17 cellular contexts compared by ENCODE assay signal in the genomic region with DNA sequence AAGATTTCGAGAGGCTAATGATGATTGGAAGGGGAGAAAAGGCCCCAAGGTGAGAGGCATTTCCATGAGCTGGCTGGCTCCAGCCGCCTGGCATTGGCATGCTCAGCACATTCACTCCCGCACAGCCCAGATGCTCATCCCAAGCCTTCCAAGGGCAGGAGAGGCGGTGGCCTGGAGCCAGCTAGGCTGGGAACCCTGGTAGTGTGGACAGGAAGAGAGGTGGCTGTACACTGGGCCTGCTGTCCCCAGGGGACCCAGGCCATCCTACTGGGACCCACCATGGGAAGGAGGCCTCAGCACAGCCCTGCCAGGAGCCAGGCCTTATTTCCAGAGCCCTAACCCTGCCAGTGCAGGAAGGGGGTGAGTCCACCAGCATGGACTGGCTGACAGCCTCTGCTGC.
A peak's percentile ranks its signal among the peaks of the same experiment; 100 is the strongest.
DNase-seq lines count a peak whose midpoint lies in the region; ATAC-seq, FAIRE-seq and TF ChIP-seq lines count a peak whose summit lies in the region.
"Had no signal": no experiment of that assay in that cellular context is flagged by ENCODE, and none has a peak within 500 bp of the region (broad histone marks: within the 10 kb centered on the region; RNA-seq: fewer than 3 reads in every experiment).

No MANE protein-coding gene starts in this region.

- intact Hi-C loops in left ventricle myocardium inferior (cut with micrococcal nuclease) (no loop called here), aorta (cut with DNase I) (no loop called here), HepG2 (cut with micrococcal nuclease; ENCODE audit: unreplicated experiment) (no loop called here)

- TF ChIP-seq POLR2A in HepG2 (IDR thresholded peaks at IDR 0.05; ENCODE audit: insufficient read depth in 1 of 2, low read depth in 2 of 2, low read length in 2 of 2), result no peak

- no peak for FAIRE-seq in HepG2 (lab: Jason Lieb, UNC)

- no peak overlapping the region for H3K27ac Mint-ChIP-seq in immature natural killer cell
- H3K27ac Mint-ChIP-seq: natural killer cell treated with Interleukin-12 subunit alpha and Interleukin-12 subunit beta and Interleukin-15 and Interleukin-18, amount 100 ng/mL, for 72 hours had no signal

- TF ChIP-seq EP300 in HepG2 (IDR thresholded peaks at IDR 0.05; ENCODE audit: low read depth in 2 of 2, low read length in 2 of 2) (no peak), HepG2 (CRISPR knock-in tag; IDR thresholded peaks at IDR 0.05; ENCODE audit: borderline replicate concordance) (no peak)

- peak; percentile 20 for DNase-seq in NCI-H1694 (lab: John Stamatoyannopoulos, UW)
- DNase-seq in NCI-H1694 treated with DMSO at 0.1 percent for 48 hours (lab: John Stamatoyannopoulos, UW), result no peak
- DNase-seq in SHP77 (lab: John Stamatoyannopoulos, UW), result peak; percentile 56 to 82
- DNase-seq in left ventricle myocardium inferior, result peak; percentile 76
- no peak for DNase-seq in aorta
- DNase-seq in immature natural killer cell, result no peak
- no peak for DNase-seq in HepG2 (ENCODE audit: low spot score)
- DNase-seq: activated CD8-positive, alpha-beta memory T cell treated with anti-CD3 and anti-CD28 coated beads for 24 hours; amniotic stem cell; CD4-positive, alpha-beta memory T cell; foreskin keratinocyte; NCI-H524 treated with DMSO at 0.1 percent for 48 hours; testis had no signal

- CTCF ChIA-PET in HepG2 (lab: Yijun Ruan, JAX; ENCODE audit: low intra/inter-chr PET ratio, low total read pairs), result no interaction called here

- no peak for TF ChIP-seq RAD21 in HepG2 (CRISPR knock-in tag; IDR thresholded peaks at IDR 0.05)

- no peak overlapping the region for H3K9ac ChIP-seq in HepG2 (ENCODE audit: insufficient read depth, low read depth, low read length)
- H3K9ac ChIP-seq: KMS-11 had no signal

- H3K9me3 ChIP-seq in left ventricle myocardium inferior (replicated peaks) (no peaks in the 10 kb centered on the region), aorta (ENCODE audit: control insufficient read depth, low read length) (no peaks in the 10 kb centered on the region), HepG2 (ENCODE audit: low read length) (no peaks in the 10 kb centered on the region)
- H3K9me3 ChIP-seq: testis had no signal

- 20 to 24% methylated on average over 4 of the region's 4 CpGs for WGBS in aorta, 2 donors
- WGBS in HepG2 (ENCODE audit: low lambda C conversion rate), result 44% methylated on average over 2 of the region's 4 CpGs

- H4K20me1 ChIP-seq in HepG2 (ENCODE audit: insufficient read depth, low read length), result no peaks in the 10 kb centered on the region

- no peaks in the 10 kb centered on the region for H3K79me2 ChIP-seq in HepG2 (ENCODE audit: insufficient read depth, low read length)

- in situ Hi-C loops in HepG2 (cut with HindIII; ENCODE audit: extremely low pct_ligation_motif_present, low pct_unique_long_range_greater_than_20kb), result no loop called here

- H3K27me3 ChIP-seq in left ventricle myocardium inferior (ENCODE audit: low read depth) (no peaks in the 10 kb centered on the region), aorta (ENCODE audit: control insufficient read depth in 1 of 2, insufficient read depth in 2 of 2, low read length in 1 of 2) (no peaks in the 10 kb centered on the region), HepG2 (ENCODE audit: control insufficient read depth in 1 of 2, insufficient read depth in 2 of 2, low read length in 2 of 2) (peaks cover 0 to 6% of the 10 kb centered on the region in 2 experiments; a peak in 1 of 5 replicates)
- H3K27me3 ChIP-seq: foreskin keratinocyte, testis had no signal

- H3K27ac ChIP-seq in left ventricle myocardium inferior (replicated peaks) (peak overlapping the region; percentile 76), aorta (ENCODE audit: low read depth in 1 of 2, low read length in 2 of 2) (peak overlapping the region; percentile 68 to 79), HepG2 (ENCODE audit: extremely low read length, insufficient read depth, low read length) (no peak overlapping the region)
- H3K27ac ChIP-seq: foreskin keratinocyte, HL-60, KMS-11, testis had no signal

- no peaks in the 10 kb centered on the region for H3K36me3 Mint-ChIP-seq in immature natural killer cell
- H3K36me3 Mint-ChIP-seq: CD4-positive, alpha-beta memory T cell; natural killer cell treated with Interleukin-12 subunit alpha and Interleukin-12 subunit beta and Interleukin-15 and Interleukin-18, amount 100 ng/mL, for 72 hours had no signal

- TF ChIP-seq CTCF in left ventricle myocardium inferior (IDR thresholded peaks at IDR 0.05; ENCODE audit: borderline replicate concordance), result no peak
- TF ChIP-seq CTCF in HepG2 (CRISPR knock-in tag; IDR thresholded peaks at IDR 0.05), result no peak

- H3K36me3 ChIP-seq in left ventricle myocardium inferior, result peaks cover 16% of the 10 kb centered on the region
- H3K36me3 ChIP-seq in aorta (ENCODE audit: control insufficient read depth in 1 of 2, insufficient read depth in 2 of 2, low read length in 1 of 2), result no peaks in the 10 kb centered on the region
- H3K36me3 ChIP-seq in HepG2 (replicated peaks in 1 of 2; ENCODE audit: control insufficient read depth in 1 of 2, insufficient read depth in 2 of 2, low read length in 2 of 2), result no peaks in the 10 kb centered on the region

- H2AFZ ChIP-seq in HepG2 (ENCODE audit: low read length), result no peak overlapping the region

- POLR2A ChIA-PET in HepG2 (lab: Yijun Ruan, JAX), result no interaction called here

- ATAC-seq in aorta (ENCODE audit: low FRiP score), result no peak
- ATAC-seq in HG02938 (IDR thresholded peaks at IDR 0.05; ENCODE audit: unreplicated experiment), result no peak
- ATAC-seq in HepG2, result no peak; the same call in 2 of the 3 replicates
- ATAC-seq: foreskin keratinocyte had no signal

- peaks cover 43% of the 10 kb centered on the region for H3K4me1 ChIP-seq in left ventricle myocardium inferior
- H3K4me1 ChIP-seq in aorta (ENCODE audit: control insufficient read depth in 1 of 2, insufficient read depth in 2 of 2, low read length in 2 of 2), result peaks cover 5 to 13% of the 10 kb centered on the region in 2 donors
- H3K4me1 ChIP-seq in HepG2 (ENCODE audit: insufficient read depth, low read length), result peaks cover 11% of the 10 kb centered on the region
- H3K4me1 ChIP-seq: testis had no signal

- no peaks in the 10 kb centered on the region for H3K4me1 Mint-ChIP-seq in immature natural killer cell

- H3K9me3 Mint-ChIP-seq in immature natural killer cell, result no peaks in the 10 kb centered on the region
- H3K9me3 Mint-ChIP-seq: CD4-positive, alpha-beta memory T cell; natural killer cell treated with Interleukin-12 subunit alpha and Interleukin-12 subunit beta and Interleukin-15 and Interleukin-18, amount 100 ng/mL, for 72 hours had no signal

- H3K27me3 Mint-ChIP-seq in immature natural killer cell (ENCODE audit: low read depth in 3 of 3), result peaks cover 0 to 2% (median 2%) of the 10 kb centered on the region in 3 donors
- H3K27me3 Mint-ChIP-seq: CD4-positive, alpha-beta memory T cell had no signal

- no peak overlapping the region for H3K4me3 Mint-ChIP-seq in immature natural killer cell
- H3K4me3 Mint-ChIP-seq: CD4-positive, alpha-beta memory T cell; natural killer cell treated with Interleukin-12 subunit alpha and Interleukin-12 subunit beta and Interleukin-15 and Interleukin-18, amount 100 ng/mL, for 72 hours had no signal

- no peak overlapping the region for H3K4me3 ChIP-seq in left ventricle myocardium inferior
- H3K4me3 ChIP-seq in aorta (ENCODE audit: low read length in 2 of 2), result no peak overlapping the region
- H3K4me3 ChIP-seq in HepG2 (replicated peaks in 1 of 3; ENCODE audit: insufficient read depth in 1 of 3, low read depth in 2 of 3, low read length in 3 of 3), result no peak overlapping the region
- H3K4me3 ChIP-seq: testis had no signal

- H3K4me2 ChIP-seq in HepG2 (ENCODE audit: low read depth, low read length), result no peak overlapping the region
- H3K4me2 ChIP-seq: KMS-11 had no signal

- no TSS peak for BruUV-seq in HepG2 (replicated peaks; lab: Mats Ljungman, UMichigan)

TF ChIP-seq in HepG2, 621 proteins besides CTCF, POLR2A, EP300 and RAD21:
- TF ChIP-seq MZF1 (CRISPR knock-in tag; IDR thresholded peaks at IDR 0.05; ENCODE audit: borderline replicate concordance) (no peak), ZNF773 (CRISPR knock-in tag; IDR thresholded peaks at IDR 0.05; ENCODE audit: borderline replicate concordance) (no peak), ZSCAN30 (CRISPR knock-in tag; IDR thresholded peaks at IDR 0.05) (no peak), FOXJ3 (CRISPR knock-in tag; IDR thresholded peaks at IDR 0.05; ENCODE audit: borderline replicate concordance) (no peak), ZFYVE20 (CRISPR knock-in tag; IDR thresholded peaks at IDR 0.05; ENCODE audit: borderline replicate concordance, low read depth) (no peak), KAT2B (IDR thresholded peaks at IDR 0.05; ENCODE audit: borderline replicate concordance, low read depth, low read length) (no peak)

Comparison
In these comparisons a context has a peak if more than half of its experiments do, and no peak if none do; other contexts are left out.
1. DNase-seq: peak in NCI-H1694 (single experiment), SHP77 (2 of 2) and left ventricle myocardium inferior (single experiment); none in NCI-H1694 treated with DMSO at 0.1 percent for 48 hours (single experiment), aorta (0 of 2), immature natural killer cell (0 of 3) and HepG2 (single experiment).